In genomic region chr22:37483594-37484114, GRCh38 we compare ENCODE assay signal across 8 cellular contexts. TPM values are rescaled to one million over a fixed set of nuclear protein-coding genes. Genes with fewer than 3 reads are reported as not detected.
DNase-seq lines count a peak whose midpoint lies in the region; ATAC-seq and TF ChIP-seq lines count a peak whose summit lies in the region.

No MANE protein-coding gene starts in this region.

- 19 to 40% (median 36%) methylated on average over 11 to 13 of the region's 13 CpGs for WGBS in spleen, 5 donors

- no peaks in the 10 kb centered on the region for H3K27me3 Mint-ChIP-seq in T-cell

- no peaks in the 10 kb centered on the region for H3K27me3 ChIP-seq in spleen (replicated peaks in 1 of 7)

- intact Hi-C loops in spleen (cut with DNase I; ENCODE audit: low total_unique reads) = no loop called here

- TF ChIP-seq POLR2A in spleen (IDR thresholded peaks at IDR 0.05) = peak in 1 of 3 donors; percentile 15

- peaks cover 23% of the 10 kb centered on the region for H3K36me3 Mint-ChIP-seq in T-cell

- no peak for TF ChIP-seq CTCF in spleen (IDR thresholded peaks at IDR 0.05 in 8 of 11, conservative IDR thresholded peaks at IDR 0.05 in 3 of 11)

- peaks cover 54 to 70% (median 56%) of the 10 kb centered on the region in 3 donors for H3K4me1 Mint-ChIP-seq in T-cell

- H3K4me1 ChIP-seq in spleen = peaks cover 15 to 71% (median 54%) of the 10 kb centered on the region in 6 donors

- peak overlapping the region; percentile 93 to 98 for H3K27ac Mint-ChIP-seq in T-cell

- CTCF ChIA-PET in T-cell (lab: Charles Lee) = interaction anchor here in 1 of 2 donors (0.6 kb wide), 1 partner anchor 24 kb away, joined by 15 read pairs; no protein-coding TSS in a partner anchor

- DNase-seq in NCI-H82 treated with DMSO at 0.1 percent for 48 hours (lab: John Stamatoyannopoulos, UW; ENCODE audit: unreplicated experiment) (peak; percentile 3), NCI-H82 (lab: John Stamatoyannopoulos, UW) (no peak), T-cell (no peak), fibroblast of peridontal ligament (ENCODE audit: extremely low read depth) (peak; percentile 22), spleen (no peak), NCI-H510A (lab: John Stamatoyannopoulos, UW) (no peak), AG20443 (ENCODE audit: low spot score) (no peak)

- peak overlapping the region; percentile 22 to 92 (median 75) for H3K4me3 ChIP-seq in spleen

- no peaks in the 10 kb centered on the region for H3K9me3 Mint-ChIP-seq in T-cell

- H3K27ac ChIP-seq in spleen = peak overlapping the region; percentile 86 to 98 (median 92)

- H3K4me3 Mint-ChIP-seq in T-cell = peak overlapping the region; percentile 86 to 96 (median 94)

- POLR2A ChIA-PET in T-cell (lab: Charles Lee) = no interaction called here

- no peaks in the 10 kb centered on the region for H3K9me3 ChIP-seq in spleen

- ATAC-seq in T-cell (replicated peaks in 1 of 4) (no peak), esophagus mucosa (no peak)

- H3K36me3 ChIP-seq in spleen = peaks cover 0 to 42% (median 19%) of the 10 kb centered on the region in 6 donors

RNA-seq across cellular contexts. Expression of gene MFNG, which starts 2.5 kb away (rescaled TPM):
- total RNA-seq in T-cell (100 to 1,000 TPM; 153 to 296 (median 268) TPM), spleen (100 to 1,000 TPM in 4 of 7 donors, 10 to 100 TPM in 3; 93.5 to 138 (median 101) TPM), esophagus mucosa (4.3 TPM)
- polyA plus RNA-seq in spleen = 10 to 100 TPM; 38.7 to 65.8 (median 51.1) TPM

RNA-seq across cellular contexts. Expression of gene CARD10, which starts 35.6 kb away (rescaled TPM):
- total RNA-seq in T-cell (under 1 TPM in 4 of 5 donors, not detected in 1; 0.44 to 0.79 (median 0.52) TPM), spleen (10 to 100 TPM in 4 of 7 donors, 1 to 10 TPM in 3; 6.9 to 12.5 (median 11.3) TPM), esophagus mucosa (10.5 TPM)
- 1 to 10 TPM; 2.5 to 9.1 (median 5.7) TPM for polyA plus RNA-seq in spleen

RNA-seq across cellular contexts. Expression of gene ELFN2, which starts 56.4 kb away (rescaled TPM):
- under 1 TPM; 0.09 to 0.88 (median 0.70) TPM for total RNA-seq in T-cell
- under 1 TPM in 6 of 7 donors, not detected in 1; 0.05 to 0.19 (median 0.10) TPM for total RNA-seq in spleen
- under 1 TPM; 0.02 to 0.10 (median 0.02) TPM for polyA plus RNA-seq in spleen
- total RNA-seq in esophagus mucosa = not detected

Comparison
In these comparisons a context has a peak if more than half of its experiments do, and no peak if none do; other contexts are left out.
1. DNase-seq: peak in NCI-H82 treated with DMSO at 0.1 percent for 48 hours (single experiment) and fibroblast of peridontal ligament (single experiment); none in NCI-H82 (single experiment), T-cell (0 of 34), spleen (single experiment), NCI-H510A (single experiment) and AG20443 (single experiment).
2. RNA of gene MFNG, which starts 2.5 kb away (total RNA-seq): 153 to 296 TPM in T-cell and 93.5 to 138 TPM in spleen; 4.3 TPM in esophagus mucosa (single experiment); every median in the first group is over 10 times any median in the second.